7 cellular contexts compared by ENCODE assay signal in the genomic region with DNA sequence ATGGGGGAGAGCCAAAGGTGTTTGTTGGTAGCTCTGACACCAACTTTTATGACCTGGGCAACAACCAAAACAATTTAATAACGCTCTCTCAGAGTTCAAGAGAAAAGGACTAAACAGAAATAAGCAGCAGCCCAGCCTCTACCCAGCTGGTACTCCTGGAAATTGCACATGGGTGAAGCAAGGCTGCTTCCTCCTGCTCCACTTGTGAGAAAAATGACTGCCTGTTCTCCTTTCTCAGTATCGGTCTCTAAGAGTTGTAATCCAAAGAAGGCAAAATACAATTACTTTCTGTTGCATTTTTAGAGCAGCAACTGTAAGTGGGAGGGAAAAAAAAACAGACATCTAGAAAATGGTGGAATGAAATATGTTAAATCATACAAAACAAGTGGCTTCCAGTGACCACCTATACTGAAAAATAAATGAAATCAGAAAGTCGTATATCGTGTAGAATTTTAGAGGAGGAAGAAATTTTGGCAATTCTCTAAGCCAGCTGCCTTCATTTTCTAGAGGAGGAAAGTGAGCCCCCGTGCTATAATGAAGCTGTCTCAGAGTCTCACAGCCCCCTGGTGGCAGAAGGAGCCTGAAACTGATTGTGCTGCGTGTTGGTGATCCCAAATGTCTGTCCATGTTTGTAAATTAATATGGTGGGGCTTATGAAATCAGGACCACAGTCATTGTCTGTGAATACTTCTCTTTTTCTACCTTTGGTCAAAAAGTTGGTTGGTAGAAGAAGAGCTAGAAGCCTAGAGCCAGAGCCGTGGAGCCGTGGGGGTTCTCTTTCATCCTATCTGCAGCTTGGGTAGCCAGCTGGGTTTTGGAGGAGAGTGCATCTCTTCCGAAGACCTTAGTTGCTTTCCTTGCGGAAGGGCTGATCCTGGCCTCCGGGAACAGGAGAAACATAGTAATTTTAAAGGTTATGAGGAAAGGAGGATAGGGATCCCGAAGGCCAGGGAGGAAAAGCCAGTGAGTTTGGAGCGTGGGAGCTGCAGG.
DNase-seq lines count a peak whose midpoint lies in the region; ATAC-seq and TF ChIP-seq lines count a peak whose summit lies in the region.

No MANE protein-coding gene starts in this region.

- no peaks in the 10 kb centered on the region for H3K36me3 ChIP-seq in spleen

- H3K27ac Mint-ChIP-seq in activated CD4-positive, alpha-beta T cell treated with anti-CD3 and anti-CD28 coated beads, Interleukin-2, amount 10 ng/mL, durations not matched to agents 7 days and 5 days, result no peak overlapping the region

- no peaks in the 10 kb centered on the region for H3K27me3 Mint-ChIP-seq in activated CD4-positive, alpha-beta T cell treated with anti-CD3 and anti-CD28 coated beads, Interleukin-2, amount 10 ng/mL, durations not matched to agents 7 days and 5 days

- H3K36me3 Mint-ChIP-seq in activated CD4-positive, alpha-beta T cell treated with anti-CD3 and anti-CD28 coated beads, Interleukin-2, amount 10 ng/mL, durations not matched to agents 7 days and 5 days (ENCODE audit: low read depth), result no peaks in the 10 kb centered on the region

- TF ChIP-seq POLR2A in spleen (IDR thresholded peaks at IDR 0.05), result no peak

- DNase-seq in GM03348 (ENCODE audit: low spot score) (peak; percentile 37), LHCN-M2 (ENCODE audit: low read depth) (peak; percentile 15), left cardiac atrium (peak; percentile 60), spleen (no peak)
- peak; percentile 20 for DNase-seq in activated CD4-positive, alpha-beta T cell treated with anti-CD3 and anti-CD28 coated beads, Interleukin-2, amount 10 ng/mL, durations not matched to agents 7 days and 5 days

- H3K27ac ChIP-seq in spleen, result peak overlapping the region in 7 of 8 donors; percentile 49 to 82 (median 64)

- intact Hi-C loops in left cardiac atrium (cut with DNase I) (loop anchor here in 1 of 2 donors (10.0 kb wide), 4 partner anchors 50 to 260 kb away; partner anchors contain the start of gene PIP5K1B), spleen (cut with DNase I; ENCODE audit: low total_unique reads) (loop anchor here (10.0 kb wide), 1 partner anchor 150 kb away; no protein-coding TSS in a partner anchor)

- H3K4me1 Mint-ChIP-seq in activated CD4-positive, alpha-beta T cell treated with anti-CD3 and anti-CD28 coated beads, Interleukin-2, amount 10 ng/mL, durations not matched to agents 7 days and 5 days, result no peaks in the 10 kb centered on the region

- ATAC-seq in GM21390 (IDR thresholded peaks at IDR 0.05; ENCODE audit: unreplicated experiment) (peak; percentile 71), left cardiac atrium (peak; percentile 70), GM19328 (IDR thresholded peaks at IDR 0.05; ENCODE audit: unreplicated experiment) (no peak)

- POLR2A ChIA-PET in activated CD4-positive, alpha-beta T cell treated with anti-CD3 and anti-CD28 coated beads, Interleukin-2, amount 10 ng/mL, durations not matched to agents 7 days and 5 days (lab: Charles Lee), result no interaction called here

- peaks cover 0 to 25% (median 4%) of the 10 kb centered on the region in 6 donors for H3K4me1 ChIP-seq in spleen

- H3K9me3 Mint-ChIP-seq in activated CD4-positive, alpha-beta T cell treated with anti-CD3 and anti-CD28 coated beads, Interleukin-2, amount 10 ng/mL, durations not matched to agents 7 days and 5 days, result peaks cover 2% of the 10 kb centered on the region

- H3K9me3 ChIP-seq in spleen, result no peaks in the 10 kb centered on the region

- no peaks in the 10 kb centered on the region for H3K27me3 ChIP-seq in spleen (replicated peaks in 1 of 7)

- TF ChIP-seq CTCF in spleen (IDR thresholded peaks at IDR 0.05 in 8 of 11, conservative IDR thresholded peaks at IDR 0.05 in 3 of 11), result peak; percentile 19 to 70 (median 59)

- H3K4me3 Mint-ChIP-seq in activated CD4-positive, alpha-beta T cell treated with anti-CD3 and anti-CD28 coated beads, Interleukin-2, amount 10 ng/mL, durations not matched to agents 7 days and 5 days, result no peak overlapping the region

- H3K4me3 ChIP-seq in spleen, result peak overlapping the region in 2 of 8 donors; percentile 7 to 43

- 55 to 70% (median 59%) methylated on average over 13 of the region's 13 CpGs for WGBS in spleen, 5 donors

- CTCF ChIA-PET in activated CD4-positive, alpha-beta T cell treated with anti-CD3 and anti-CD28 coated beads, Interleukin-2, amount 10 ng/mL, durations not matched to agents 7 days and 5 days (lab: Charles Lee), result interaction anchor here (0.6 to 1.2 kb wide), 2 partner anchors 21 to 102 kb away, joined by 3 read pairs; no protein-coding TSS in a partner anchor
